In genomic region chr2:16293398-16293797, GRCh38 we compare ENCODE assay signal across 21 cellular contexts.
A peak's percentile ranks its signal among the peaks of the same experiment; 100 is the strongest.
DNase-seq lines count a peak whose midpoint lies in the region; ATAC-seq, FAIRE-seq and TF ChIP-seq lines count a peak whose summit lies in the region.
"Had no signal": no experiment of that assay in that cellular context is flagged by ENCODE, and none has a peak within 500 bp of the region (broad histone marks: within the 10 kb centered on the region; RNA-seq: fewer than 3 reads in every experiment).

No MANE protein-coding gene starts in this region.

- H3K36me3 ChIP-seq in SJCRH30: no peaks in the 10 kb centered on the region
- no peaks in the 10 kb centered on the region for H3K36me3 ChIP-seq in WERI-Rb-1
- H3K36me3 ChIP-seq: SJSA1 had no signal

- TF ChIP-seq CTCF in WERI-Rb-1 (IDR thresholded peaks at IDR 0.05; ENCODE audit: low read depth, low read length) (no peak), neural crest cell (conservative IDR thresholded peaks at IDR 0.05) (no peak)

- DNase-seq in SJCRH30 (peak; percentile 82 to 86), WERI-Rb-1 (peak; percentile 82), neural crest cell (ENCODE audit: low read depth, low spot score) (peak; percentile 22), urothelium cell line (ENCODE audit: low spot score) (no peak)
- no peak for DNase-seq in natural killer cell treated with Interleukin-12 subunit alpha and Interleukin-12 subunit beta and Interleukin-15 and Interleukin-18, amount 100 ng/mL, for 72 hours (ENCODE audit: low spot score)
- DNase-seq: DMS153, DND-41, Karpas-422, NCI-H1092, NCI-H1417 treated with DMSO at 0.1 percent for 48 hours, NCI-H1694 treated with DMSO at 0.1 percent for 48 hours, NCI-H2081, NCI-H345, NCI-H510A treated with DMSO at 0.1 percent for 48 hours, PC-3, SW 1271 had no signal

- H3K27me3 ChIP-seq in SJCRH30: no peaks in the 10 kb centered on the region
- H3K27me3 ChIP-seq in WERI-Rb-1 (ENCODE audit: insufficient read depth, low read depth, severe bottlenecking): no peaks in the 10 kb centered on the region
- H3K27me3 ChIP-seq: SJSA1 had no signal

- no peak for ATAC-seq in natural killer cell treated with Interleukin-12 subunit alpha and Interleukin-12 subunit beta and Interleukin-15 and Interleukin-18, amount 100 ng/mL, for 72 hours
- ATAC-seq in HG02623 (IDR thresholded peaks at IDR 0.05; ENCODE audit: unreplicated experiment) (no peak), GM21825 (IDR thresholded peaks at IDR 0.05; ENCODE audit: unreplicated experiment) (no peak)
- ATAC-seq: PC-3 had no signal

- H3K36me3 Mint-ChIP-seq in neural crest cell (ENCODE audit: low read depth): no peaks in the 10 kb centered on the region
- H3K36me3 Mint-ChIP-seq in natural killer cell treated with Interleukin-12 subunit alpha and Interleukin-12 subunit beta and Interleukin-15 and Interleukin-18, amount 100 ng/mL, for 72 hours: no peaks in the 10 kb centered on the region

- H3K27ac ChIP-seq in SJCRH30 (peak overlapping the region; percentile 2; the same call in 1 of the 2 replicates), WERI-Rb-1 (peak overlapping the region; percentile 60)
- H3K27ac ChIP-seq: SJSA1 had no signal

- H3K27ac Mint-ChIP-seq in neural crest cell (ENCODE audit: unreplicated experiment): peak overlapping the region; percentile 54
- H3K27ac Mint-ChIP-seq in natural killer cell treated with Interleukin-12 subunit alpha and Interleukin-12 subunit beta and Interleukin-15 and Interleukin-18, amount 100 ng/mL, for 72 hours: no peak overlapping the region

- H3K9me3 Mint-ChIP-seq in neural crest cell: no peaks in the 10 kb centered on the region
- no peaks in the 10 kb centered on the region for H3K9me3 Mint-ChIP-seq in natural killer cell treated with Interleukin-12 subunit alpha and Interleukin-12 subunit beta and Interleukin-15 and Interleukin-18, amount 100 ng/mL, for 72 hours

- FAIRE-seq in urothelium cell line (lab: Jason Lieb, UNC): peak; percentile 37
- FAIRE-seq: GM12892, H1 had no signal

- no peak overlapping the region for H3K4me3 ChIP-seq in SJCRH30
- H3K4me3 ChIP-seq in WERI-Rb-1 (ENCODE audit: low read depth, low read length): peak overlapping the region; percentile 9
- H3K4me3 ChIP-seq: SJSA1 had no signal

- H3K9me3 ChIP-seq in SJCRH30 (replicated peaks) (no peaks in the 10 kb centered on the region), WERI-Rb-1 (ENCODE audit: severe bottlenecking) (no peaks in the 10 kb centered on the region)
- H3K9me3 ChIP-seq: SJSA1 had no signal

- H3K27me3 Mint-ChIP-seq in neural crest cell (ENCODE audit: low read depth): no peaks in the 10 kb centered on the region
- H3K27me3 Mint-ChIP-seq in natural killer cell treated with Interleukin-12 subunit alpha and Interleukin-12 subunit beta and Interleukin-15 and Interleukin-18, amount 100 ng/mL, for 72 hours: peaks cover 0 to 6% of the 10 kb centered on the region in 2 donors

- H3K4me1 ChIP-seq in SJCRH30: peaks cover 11% of the 10 kb centered on the region
- H3K4me1 ChIP-seq: SJSA1 had no signal

- H3K4me3 Mint-ChIP-seq in neural crest cell: peak overlapping the region; percentile 31
- no peak overlapping the region for H3K4me3 Mint-ChIP-seq in natural killer cell treated with Interleukin-12 subunit alpha and Interleukin-12 subunit beta and Interleukin-15 and Interleukin-18, amount 100 ng/mL, for 72 hours

- H3K4me1 Mint-ChIP-seq in neural crest cell: peaks cover 24% of the 10 kb centered on the region
- no peaks in the 10 kb centered on the region for H3K4me1 Mint-ChIP-seq in natural killer cell treated with Interleukin-12 subunit alpha and Interleukin-12 subunit beta and Interleukin-15 and Interleukin-18, amount 100 ng/mL, for 72 hours (ENCODE audit: low read depth in 2 of 2)

Comparison
In these comparisons a context has a peak if more than half of its experiments do, and no peak if none do; other contexts are left out.
1. DNase-seq: peak in SJCRH30 (2 of 2), WERI-Rb-1 (single experiment) and neural crest cell (single experiment); none in urothelium cell line (single experiment) and natural killer cell treated with Interleukin-12 subunit alpha and Interleukin-12 subunit beta and Interleukin-15 and Interleukin-18, amount 100 ng/mL, for 72 hours (single experiment).